In genomic region chr19:3053780-3054179, GRCh38 we compare ENCODE assay signal across 16 cellular contexts. TPM values are rescaled to one million over a fixed set of nuclear protein-coding genes. Genes with fewer than 3 reads are reported as not detected.
DNase-seq lines count a peak whose midpoint lies in the region; ATAC-seq and TF ChIP-seq lines count a peak whose summit lies in the region.
"Had no signal": no experiment of that assay in that cellular context is flagged by ENCODE, and none has a peak within 500 bp of the region (broad histone marks: within the 10 kb centered on the region; RNA-seq: fewer than 3 reads in every experiment).

No MANE protein-coding gene starts in this region.

- intact Hi-C loops in Right ventricle myocardium inferior (cut with DNase I), result no loop called here
- intact Hi-C loops in heart left ventricle (cut with DNase I), result no loop called here
- intact Hi-C loops in upper lobe of right lung (cut with DNase I), result no loop called here

- peaks cover 0 to 63% (median 54%) of the 10 kb centered on the region in 9 donors for H3K36me3 ChIP-seq in heart left ventricle
- peaks cover 56% of the 10 kb centered on the region for H3K36me3 ChIP-seq in WERI-Rb-1
- H3K36me3 ChIP-seq in upper lobe of right lung, result peaks cover 54% of the 10 kb centered on the region

- ATAC-seq in Right ventricle myocardium inferior, result no peak
- ATAC-seq in heart left ventricle, result no peak
- ATAC-seq in naive thymus-derived CD8-positive, alpha-beta T cell, result no peak
- ATAC-seq in upper lobe of right lung, result no peak

- H3K36me3 Mint-ChIP-seq in naive thymus-derived CD8-positive, alpha-beta T cell, result peaks cover 0 to 50% (median 15%) of the 10 kb centered on the region in 3 donors

- TF ChIP-seq POLR2A in heart left ventricle (IDR thresholded peaks at IDR 0.05), result no peak

- H3K9me3 ChIP-seq in heart left ventricle (no peaks in the 10 kb centered on the region), WERI-Rb-1 (ENCODE audit: severe bottlenecking) (no peaks in the 10 kb centered on the region), upper lobe of right lung (no peaks in the 10 kb centered on the region)
- H3K9me3 ChIP-seq: Peyer's patch had no signal

- H3K27me3 Mint-ChIP-seq in naive thymus-derived CD8-positive, alpha-beta T cell, result peaks cover 0 to 2% (median 0%) of the 10 kb centered on the region in 5 donors

- peak overlapping the region in 4 of 10 donors; percentile 1 to 56 (median 26) for H3K4me3 Mint-ChIP-seq in naive thymus-derived CD8-positive, alpha-beta T cell
- H3K4me3 Mint-ChIP-seq: CD8-positive, alpha-beta T cell had no signal

- POLR2A ChIA-PET in naive thymus-derived CD8-positive, alpha-beta T cell (lab: Charles Lee), result interaction anchor here (1.0 to 15.8 kb wide), 6 partner anchors 7 to 103 kb away, joined by 3 to 519 read pairs (median 14); partner anchors contain the start of genes TLE5 and TLE6

- H3K27me3 ChIP-seq in heart left ventricle (no peaks in the 10 kb centered on the region), WERI-Rb-1 (ENCODE audit: insufficient read depth, low read depth, severe bottlenecking) (no peaks in the 10 kb centered on the region), upper lobe of right lung (no peaks in the 10 kb centered on the region)
- H3K27me3 ChIP-seq: Peyer's patch had no signal

- WGBS in heart left ventricle, 4 donors, result 78 to 84% (median 79%) methylated on average over 5 to 21 of the region's 21 CpGs

- H3K4me3 ChIP-seq in heart left ventricle, result no peak overlapping the region
- no peak overlapping the region for H3K4me3 ChIP-seq in WERI-Rb-1 (ENCODE audit: low read depth, low read length)
- no peak overlapping the region for H3K4me3 ChIP-seq in upper lobe of right lung
- H3K4me3 ChIP-seq: GM23248, Peyer's patch had no signal

- H3K9me3 Mint-ChIP-seq in naive thymus-derived CD8-positive, alpha-beta T cell, result no peaks in the 10 kb centered on the region
- H3K9me3 Mint-ChIP-seq: CD8-positive, alpha-beta T cell had no signal

- no peak overlapping the region for H3K27ac ChIP-seq in heart left ventricle
- peak overlapping the region; percentile 41 for H3K27ac ChIP-seq in WERI-Rb-1
- no peak overlapping the region for H3K27ac ChIP-seq in upper lobe of right lung
- H3K27ac ChIP-seq: GM23248, Peyer's patch had no signal

- H3K4me1 ChIP-seq in heart left ventricle (peaks cover 0 to 39% (median 25%) of the 10 kb centered on the region in 12 donors), upper lobe of right lung (peaks cover 25% of the 10 kb centered on the region)

- peak; percentile 15 for DNase-seq in Right ventricle myocardium inferior (ENCODE audit: missing footprints)
- no peak for DNase-seq in heart left ventricle
- no peak for DNase-seq in WERI-Rb-1
- DNase-seq in naive thymus-derived CD8-positive, alpha-beta T cell, result no peak
- DNase-seq in upper lobe of right lung, result peak; percentile 40
- no peak for DNase-seq in D341Med (ENCODE audit: low spot score)
- no peak for DNase-seq in KG1 (lab: John Stamatoyannopoulos, UW)
- DNase-seq: CD8-positive, alpha-beta T cell; GM23248; HCEC 1CT; NCI-H1092 treated with DMSO at 0.1 percent for 48 hours; NCI-H1694; NCI-H2081 treated with DMSO at 0.1 percent for 48 hours; NK-92 treated with Interleukin-12 subunit alpha and Interleukin-12 subunit beta, amount 100 ng/mL, for 24 hours; Peyer's patch; SHP77 treated with DMSO at 0.1 percent for 48 hours had no signal

- TF ChIP-seq CTCF in heart left ventricle (IDR thresholded peaks at IDR 0.05) (no peak), WERI-Rb-1 (IDR thresholded peaks at IDR 0.05; ENCODE audit: low read depth, low read length) (no peak), upper lobe of right lung (IDR thresholded peaks at IDR 0.05) (no peak)

- H3K27ac Mint-ChIP-seq in naive thymus-derived CD8-positive, alpha-beta T cell, result peak overlapping the region in 6 of 10 donors; percentile 15 to 93 (median 78)

- H3K4me1 Mint-ChIP-seq in naive thymus-derived CD8-positive, alpha-beta T cell, result peaks cover 29 to 62% (median 52%) of the 10 kb centered on the region in 4 donors

RNA-seq across cellular contexts. Expression of gene TLE5, which starts 8.5 kb away (rescaled TPM):
- total RNA-seq in Right ventricle myocardium inferior (775 TPM), heart left ventricle (1,000 to 10,000 TPM in 1 of 9 donors, 100 to 1,000 TPM in 8; 593 to 1,121 (median 711) TPM), upper lobe of right lung (458 TPM)
- polyA plus RNA-seq in heart left ventricle, result 1,000 to 10,000 TPM in 1 of 2 donors, 100 to 1,000 TPM in 1; 686 to 1,459 TPM
- 100 to 1,000 TPM; 981 to 983 TPM for total RNA-seq in naive thymus-derived CD8-positive, alpha-beta T cell
- 100 to 1,000 TPM; 451 to 924 (median 555) TPM for polyA plus RNA-seq in naive thymus-derived CD8-positive, alpha-beta T cell

RNA-seq across cellular contexts. Expression of gene TLE2, which starts 24.7 kb away (rescaled TPM):
- total RNA-seq in Right ventricle myocardium inferior (58.6 TPM), heart left ventricle (10 to 100 TPM; 34.6 to 75.1 (median 40.5) TPM), upper lobe of right lung (58.6 TPM)
- polyA plus RNA-seq in heart left ventricle, result 10 to 100 TPM; 36.0 to 41.4 TPM
- total RNA-seq in naive thymus-derived CD8-positive, alpha-beta T cell, result 10 to 100 TPM; 19.1 to 21.1 TPM
- 10 to 100 TPM in 2 of 3 donors, 1 to 10 TPM in 1; 7.0 to 12.4 (median 10.8) TPM for polyA plus RNA-seq in naive thymus-derived CD8-positive, alpha-beta T cell

RNA-seq across cellular contexts. Expression of gene GNA11, which starts 40.4 kb away (rescaled TPM):
- total RNA-seq in Right ventricle myocardium inferior (64.7 TPM), heart left ventricle (10 to 100 TPM; 55.3 to 91.8 (median 70.9) TPM), upper lobe of right lung (66.3 TPM)
- 10 to 100 TPM; 43.5 to 74.6 TPM for polyA plus RNA-seq in heart left ventricle
- 1 to 10 TPM; 5.1 to 5.4 TPM for total RNA-seq in naive thymus-derived CD8-positive, alpha-beta T cell
- under 1 TPM; 0.43 to 0.60 (median 0.47) TPM for polyA plus RNA-seq in naive thymus-derived CD8-positive, alpha-beta T cell

Comparison
In these comparisons a context has a peak if more than half of its experiments do, and no peak if none do; other contexts are left out.
1. DNase-seq: peak in Right ventricle myocardium inferior (single experiment) and upper lobe of right lung (single experiment); none in heart left ventricle (0 of 5), WERI-Rb-1 (single experiment), naive thymus-derived CD8-positive, alpha-beta T cell (0 of 10), D341Med (single experiment) and KG1 (single experiment).
2. RNA of gene GNA11, which starts 40.4 kb away (total RNA-seq): 55.3 to 91.8 TPM in heart left ventricle, 66.3 TPM in upper lobe of right lung (single experiment) and 64.7 TPM in Right ventricle myocardium inferior (single experiment); 5.1 to 5.4 TPM in naive thymus-derived CD8-positive, alpha-beta T cell; every median in the first group is over 4 times any median in the second.